In genomic region chr10:46556515-46557318, GRCh38 we compare ENCODE assay signal across 9 cellular contexts. TPM values are rescaled to one million over a fixed set of nuclear protein-coding genes. Genes with fewer than 3 reads are reported as not detected.
DNase-seq lines count a peak whose midpoint lies in the region; ATAC-seq and TF ChIP-seq lines count a peak whose summit lies in the region.
"Had no signal": no experiment of that assay in that cellular context is flagged by ENCODE, and none has a peak within 500 bp of the region (broad histone marks: within the 10 kb centered on the region; RNA-seq: fewer than 3 reads in every experiment).

GPRIN2 (minus strand) TSS chr10:46556658; CDS start chr10:46550736, 5,922 bp downstream.

- H3K4me3 Mint-ChIP-seq in activated naive CD8-positive, alpha-beta T cell treated with anti-CD3 and anti-CD28 coated beads, Interleukin-2, amount 10 ng/mL, durations not matched to agents 7 days and 5 days, result peak within 1 kb of the TSS; percentile 61

- H3K36me3 Mint-ChIP-seq in activated naive CD8-positive, alpha-beta T cell treated with anti-CD3 and anti-CD28 coated beads, Interleukin-2, amount 10 ng/mL, durations not matched to agents 7 days and 5 days, result no peaks in the 10 kb centered on the region

- DNase-seq in activated naive CD8-positive, alpha-beta T cell treated with anti-CD3 and anti-CD28 coated beads, Interleukin-2, amount 10 ng/mL, durations not matched to agents 7 days and 5 days, result no peak
- DNase-seq in smooth muscle cell (lab: John Stamatoyannopoulos, UW; ENCODE audit: unreplicated experiment), result no peak
- no peak for DNase-seq in NOMO-1 treated with DMSO at 0.1 percent for 48 hours (lab: John Stamatoyannopoulos, UW; ENCODE audit: unreplicated experiment)
- DNase-seq in HuH-7.5 (ENCODE audit: low spot score), result no peak

- peaks cover 3% of the 10 kb centered on the region for H3K4me1 Mint-ChIP-seq in activated naive CD8-positive, alpha-beta T cell treated with anti-CD3 and anti-CD28 coated beads, Interleukin-2, amount 10 ng/mL, durations not matched to agents 7 days and 5 days

- TF ChIP-seq EP300 in Ishikawa (IDR thresholded peaks at IDR 0.05; ENCODE audit: borderline replicate concordance), result no peak

- H3F3A ChIP-seq in smooth muscle cell (ENCODE audit: low read depth), result no peaks in the 10 kb centered on the region

- H3K27me3 ChIP-seq in iPS-20b (ENCODE audit: insufficient read depth, low read length) (peaks cover 50% of the 10 kb centered on the region), smooth muscle cell (ENCODE audit: low read depth) (peaks cover 73% of the 10 kb centered on the region)

- H3K4me2 ChIP-seq in smooth muscle cell, result peak within 1 kb of the TSS; percentile 93

- ATAC-seq in activated naive CD8-positive, alpha-beta T cell treated with anti-CD3 and anti-CD28 coated beads, Interleukin-2, amount 10 ng/mL, durations not matched to agents 7 days and 5 days (ENCODE audit: low read depth), result no peak
- ATAC-seq in HG02973 (IDR thresholded peaks at IDR 0.05; ENCODE audit: unreplicated experiment) (no peak), HG02938 (IDR thresholded peaks at IDR 0.05; ENCODE audit: unreplicated experiment) (no peak)

- H2AFZ ChIP-seq in smooth muscle cell (ENCODE audit: low read depth), result peak within 1 kb of the TSS; percentile 86

- peaks cover 6% of the 10 kb centered on the region for H3K4me1 ChIP-seq in iPS-20b (ENCODE audit: insufficient read depth, low read length)
- peaks cover 8% of the 10 kb centered on the region for H3K4me1 ChIP-seq in smooth muscle cell (ENCODE audit: low read depth)

- no peak for TF ChIP-seq RAD21 in Ishikawa (IDR thresholded peaks at IDR 0.05; ENCODE audit: low read depth)

- POLR2A ChIA-PET in activated naive CD8-positive, alpha-beta T cell treated with anti-CD3 and anti-CD28 coated beads, Interleukin-2, amount 10 ng/mL, durations not matched to agents 7 days and 5 days (lab: Charles Lee), result no interaction called here

- H3K36me3 ChIP-seq in iPS-20b (ENCODE audit: insufficient read depth, low read depth, low read length) (peaks cover 23% of the 10 kb centered on the region), smooth muscle cell (ENCODE audit: low read depth) (no peaks in the 10 kb centered on the region)

- H3K27ac ChIP-seq in iPS-20b (ENCODE audit: low read length) (no peak within 1 kb of the TSS), smooth muscle cell (ENCODE audit: low read depth) (no peak within 1 kb of the TSS)

- no peak for TF ChIP-seq CTCF in smooth muscle cell (IDR thresholded peaks at IDR 0.05; ENCODE audit: borderline replicate concordance, insufficient read depth, poor library complexity, severe bottlenecking)

- H3K9me3 Mint-ChIP-seq in activated naive CD8-positive, alpha-beta T cell treated with anti-CD3 and anti-CD28 coated beads, Interleukin-2, amount 10 ng/mL, durations not matched to agents 7 days and 5 days, result no peaks in the 10 kb centered on the region

- H3K9ac ChIP-seq in iPS-20b (ENCODE audit: low read depth, low read length), result peak within 1 kb of the TSS; percentile 70
- H3K9ac ChIP-seq in smooth muscle cell (ENCODE audit: low read depth), result no peak within 1 kb of the TSS

- H3K27me3 Mint-ChIP-seq in activated naive CD8-positive, alpha-beta T cell treated with anti-CD3 and anti-CD28 coated beads, Interleukin-2, amount 10 ng/mL, durations not matched to agents 7 days and 5 days, result no peaks in the 10 kb centered on the region

- H3K27ac Mint-ChIP-seq in activated naive CD8-positive, alpha-beta T cell treated with anti-CD3 and anti-CD28 coated beads, Interleukin-2, amount 10 ng/mL, durations not matched to agents 7 days and 5 days, result no peak within 1 kb of the TSS

- WGBS in smooth muscle cell (ENCODE audit: low lambda C conversion rate), result 11% methylated on average over 25 of the region's 74 CpGs

- H3K79me2 ChIP-seq in smooth muscle cell (ENCODE audit: low read depth), result no peaks in the 10 kb centered on the region

- no peaks in the 10 kb centered on the region for H4K20me1 ChIP-seq in smooth muscle cell (ENCODE audit: low read depth)

- H3K4me3 ChIP-seq in iPS-20b (ENCODE audit: low read length) (peak within 1 kb of the TSS; percentile 82), smooth muscle cell (peak within 1 kb of the TSS; percentile 63)

- H3K9me3 ChIP-seq in iPS-20b (ENCODE audit: insufficient read depth, low read depth, low read length) (no peaks in the 10 kb centered on the region), smooth muscle cell (replicated peaks; ENCODE audit: low read depth) (no peaks in the 10 kb centered on the region)

TF ChIP-seq in Ishikawa, 13 proteins besides CTCF, POLR2A, EP300 and RAD21:
- no peak for TF ChIP-seq CEBPB (IDR thresholded peaks at IDR 0.05)
- TF ChIP-seq CREB1 (IDR thresholded peaks at IDR 0.05; ENCODE audit: low read depth), result no peak
- TF ChIP-seq EGR1 (IDR thresholded peaks at IDR 0.05), result no peak
- no peak for TF ChIP-seq NFIC (IDR thresholded peaks at IDR 0.05)
- no peak for TF ChIP-seq TCF12 (IDR thresholded peaks at IDR 0.05; ENCODE audit: low read depth)
- no peak for TF ChIP-seq USF1 (IDR thresholded peaks at IDR 0.05)
- no peak for TF ChIP-seq TAF1 (IDR thresholded peaks at IDR 0.05; ENCODE audit: low read depth)
- TF ChIP-seq ZBTB7A (IDR thresholded peaks at IDR 0.05; ENCODE audit: low read depth), result peak; percentile 88
- 0 out of 2 replicates have a peak, but pooled peaks have one; percentile 47 for TF ChIP-seq YY1 (IDR thresholded peaks at IDR 0.05; ENCODE audit: low read depth)
- no peak for TF ChIP-seq MAX (IDR thresholded peaks at IDR 0.05)
- TF ChIP-seq FOXM1 (IDR thresholded peaks at IDR 0.05; ENCODE audit: borderline replicate concordance, low read depth), result no peak

RNA-seq across cellular contexts. Expression of gene GPRIN2, which starts in this region (rescaled TPM):
- total RNA-seq in activated naive CD8-positive, alpha-beta T cell treated with anti-CD3 and anti-CD28 coated beads, Interleukin-2, amount 10 ng/mL, durations not matched to agents 7 days and 5 days, result not detected
- 0.54 TPM in 1 of 2 replicates, not detected in the other for total RNA-seq in smooth muscle cell
- polyA plus RNA-seq in smooth muscle cell, result 0.34 and 0.54 TPM in 2 replicates
- total RNA-seq: fibroblast of lung had no signal
- polyA plus RNA-seq: fibroblast of lung had no signal
